15 cellular contexts compared by ENCODE assay signal in genomic region chr10:70931168-70931805, GRCh38. TPM values are rescaled to one million over a fixed set of nuclear protein-coding genes. Genes with fewer than 3 reads are reported as not detected.
DNase-seq lines count a peak whose midpoint lies in the region; ATAC-seq, FAIRE-seq and TF ChIP-seq lines count a peak whose summit lies in the region.
"Had no signal": no experiment of that assay in that cellular context is flagged by ENCODE, and none has a peak within 500 bp of the region (broad histone marks: within the 10 kb centered on the region; RNA-seq: fewer than 3 reads in every experiment).

No MANE protein-coding gene starts in this region.

- H3K36me3 ChIP-seq in RWPE2 (ENCODE audit: low read depth): no peaks in the 10 kb centered on the region
- no peaks in the 10 kb centered on the region for H3K36me3 ChIP-seq in osteoblast (ENCODE audit: insufficient read depth, low read length)
- H3K36me3 ChIP-seq: thyroid gland had no signal

- H3K4me3 ChIP-seq in RWPE2 (ENCODE audit: severe bottlenecking) (no peak overlapping the region), osteoblast (ENCODE audit: insufficient read depth, low read length) (no peak overlapping the region)
- H3K4me3 ChIP-seq: thyroid gland had no signal

- no peaks in the 10 kb centered on the region for H3K79me2 ChIP-seq in osteoblast (ENCODE audit: insufficient read depth, low read length)

- POLR2A ChIA-PET in HEK293T (lab: Yijun Ruan, JAX): interaction anchor here (0.6 kb wide), 1 partner anchor 47 kb away, joined by 3 read pairs; no protein-coding TSS in a partner anchor

- CTCF ChIA-PET in HEK293T (lab: Yijun Ruan, JAX): interaction anchor here (1.0 to 1.1 kb wide), 2 partner anchors 9 to 28 kb away, joined by 3 read pairs; no protein-coding TSS in a partner anchor

- H3K4me1 ChIP-seq in RWPE2 (ENCODE audit: insufficient read depth, poor library complexity, severe bottlenecking): no peaks in the 10 kb centered on the region
- H3K4me1 ChIP-seq in osteoblast (ENCODE audit: insufficient read depth, low read length): peaks cover 10% of the 10 kb centered on the region
- H3K4me1 ChIP-seq: thyroid gland had no signal

- H3K4me2 ChIP-seq in osteoblast (ENCODE audit: insufficient read depth, low read length): no peak overlapping the region

- H3K27me3 ChIP-seq in RWPE2 (ENCODE audit: insufficient read depth, poor library complexity, severe bottlenecking) (no peaks in the 10 kb centered on the region), osteoblast (ENCODE audit: insufficient read depth, low read length) (peaks cover 32% of the 10 kb centered on the region)
- H3K27me3 ChIP-seq: thyroid gland had no signal

- ATAC-seq in RWPE2 (ENCODE audit: low read depth) (peak; percentile 92), HG02852 (IDR thresholded peaks at IDR 0.05; ENCODE audit: unreplicated experiment) (no peak)
- ATAC-seq: Panc1 had no signal

- no peak overlapping the region for H2AFZ ChIP-seq in osteoblast (ENCODE audit: low read length)

- H3K9me3 ChIP-seq in RWPE2 (ENCODE audit: severe bottlenecking) (no peaks in the 10 kb centered on the region), osteoblast (ENCODE audit: low read depth, low read length) (no peaks in the 10 kb centered on the region)
- H3K9me3 ChIP-seq: thyroid gland had no signal

- TF ChIP-seq CTCF in RWPE2 (IDR thresholded peaks at IDR 0.05; ENCODE audit: poor library complexity, severe bottlenecking): no peak
- no peak for TF ChIP-seq CTCF in osteoblast (IDR thresholded peaks at IDR 0.05; ENCODE audit: extremely low read depth, low read depth, low read length)

- DNase-seq in H54 (ENCODE audit: insufficient read length, low spot score): peak; percentile 84
- DNase-seq in RWPE2 (ENCODE audit: low spot score): no peak
- DNase-seq in epithelial cell of prostate (ENCODE audit: low read depth, low spot score): peak; percentile 43
- DNase-seq in osteoblast (ENCODE audit: insufficient read length, low spot score, missing footprints): peak; percentile 81
- DNase-seq in HEK293T (ENCODE audit: extremely low spot score): no peak
- no peak for DNase-seq in NCI-H345 (lab: John Stamatoyannopoulos, UW)
- DNase-seq in activated T-cell treated with anti-CD3 and anti-CD28 coated beads, Interleukin-2, amount 50 U/mL, for 48 hours: no peak
- DNase-seq: CD4-positive, alpha-beta T cell; immature natural killer cell; naive B cell; NCI-H2227 treated with DMSO at 0.1 percent for 48 hours; small intestine had no signal

- peak; percentile 33 for FAIRE-seq in H54 (lab: Jason Lieb, UNC)
- FAIRE-seq: small intestine had no signal

- H4K20me1 ChIP-seq in osteoblast (ENCODE audit: insufficient read depth, low read length): no peaks in the 10 kb centered on the region

- no peak overlapping the region for H3K27ac ChIP-seq in RWPE2 (ENCODE audit: poor library complexity, severe bottlenecking)
- peak overlapping the region; percentile 13 for H3K27ac ChIP-seq in epithelial cell of prostate
- no peak overlapping the region for H3K27ac ChIP-seq in osteoblast (ENCODE audit: low read depth, low read length)
- H3K27ac ChIP-seq: thyroid gland had no signal

- TF ChIP-seq POLR2A in H54 (IDR thresholded peaks at IDR 0.05; ENCODE audit: low read depth, low read length): no peak

TF ChIP-seq in HEK293T, 16 proteins besides CTCF, POLR2A, EP300 and RAD21:
- TF ChIP-seq NFRKB (IDR thresholded peaks at IDR 0.05): no peak
- TF ChIP-seq SP1 (IDR thresholded peaks at IDR 0.05): no peak
- no peak for TF ChIP-seq ARNT (IDR thresholded peaks at IDR 0.05)
- TF ChIP-seq SUZ12 (IDR thresholded peaks at IDR 0.05): no peak
- no peak for TF ChIP-seq FOXA1 (IDR thresholded peaks at IDR 0.05)

RNA-seq across cellular contexts. Expression of gene PCBD1, which starts 42.9 kb away (rescaled TPM):
- 19.9 and 21.8 TPM in 2 replicates for total RNA-seq in osteoblast

Comparison
In these comparisons a context has a peak if more than half of its experiments do, and no peak if none do; other contexts are left out.
1. DNase-seq: peak in H54 (single experiment), epithelial cell of prostate (single experiment) and osteoblast (single experiment); none in RWPE2 (single experiment), HEK293T (single experiment), NCI-H345 (single experiment) and activated T-cell treated with anti-CD3 and anti-CD28 coated beads, Interleukin-2, amount 50 U/mL, for 48 hours (0 of 2).